ENCODE assay signal across 8 cellular contexts in the genomic region with DNA sequence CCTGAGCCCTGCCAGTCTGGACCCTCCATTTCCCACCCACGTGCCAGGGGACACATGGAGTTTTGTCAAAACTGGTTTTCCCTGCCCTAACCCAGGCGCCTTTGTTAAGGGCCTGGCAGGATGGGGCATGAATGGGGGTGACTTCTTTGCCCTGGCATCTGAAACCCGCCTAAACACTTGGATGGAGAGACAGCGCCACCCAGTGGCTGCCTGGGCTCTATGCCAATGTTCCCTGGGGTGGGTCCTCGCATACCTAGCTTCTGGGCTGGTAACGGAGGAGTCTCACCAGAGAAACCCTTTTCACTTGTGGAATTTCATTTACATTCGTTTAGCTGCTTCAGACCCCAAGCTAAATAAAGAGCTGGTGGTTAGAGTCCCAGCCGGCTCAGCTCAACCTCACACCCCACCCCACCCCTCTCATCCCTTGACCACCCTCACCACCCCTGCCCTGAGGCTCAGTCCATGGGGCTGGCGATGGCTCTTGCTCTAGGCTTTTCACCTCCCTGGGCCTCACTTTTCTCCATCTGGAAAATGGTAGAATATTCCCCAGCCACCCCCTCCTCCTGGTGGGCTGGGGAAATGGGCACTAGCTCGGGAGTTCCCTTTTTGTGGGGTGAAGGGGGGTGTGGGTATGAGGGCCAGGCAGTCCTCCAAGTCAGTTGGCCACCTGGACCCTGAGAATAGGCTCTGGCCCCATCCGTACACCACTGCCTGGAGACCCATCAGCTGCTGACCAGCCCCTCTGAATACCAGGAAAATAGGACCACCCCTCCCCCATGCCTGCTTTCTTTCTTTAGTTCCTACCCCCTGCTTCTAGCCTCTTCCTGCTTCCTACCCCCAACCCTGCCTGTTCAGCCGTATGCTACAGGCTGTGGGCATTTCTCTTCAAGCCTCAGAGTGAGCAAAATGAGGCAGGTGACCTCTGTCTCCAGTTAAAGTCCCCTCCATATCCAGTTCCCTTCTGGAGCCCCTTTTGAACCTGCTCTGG. TPM values are rescaled to one million over a fixed set of nuclear protein-coding genes. Genes with fewer than 3 reads are reported as not detected.
DNase-seq lines count a peak whose midpoint lies in the region; ATAC-seq and TF ChIP-seq lines count a peak whose summit lies in the region.

No MANE protein-coding gene starts in this region.

- peak; percentile 78 to 95 for ATAC-seq in naive thymus-derived CD8-positive, alpha-beta T cell
- ATAC-seq in stimulated activated naive B cell treated with anti-CD40 and anti-IgM and Interleukin-4, amounts not matched to agents 10 μg/mL and 1 μg/mL and 100 μg/mL, for 72 hours (replicated peaks), result peak; percentile 82 to 88
- no peak for ATAC-seq in HG02610 (IDR thresholded peaks at IDR 0.05; ENCODE audit: unreplicated experiment)

- H3K4me3 ChIP-seq in GM06990 (replicated peaks; ENCODE audit: low read depth, low read length), result no peak overlapping the region

- H3K36me3 ChIP-seq in GM06990 (ENCODE audit: control insufficient read depth, insufficient read depth, low read length), result no peaks in the 10 kb centered on the region

- peak; percentile 72 for TF ChIP-seq CTCF in GM06990 (IDR thresholded peaks at IDR 0.05; ENCODE audit: insufficient read depth, low read length, poor library complexity, severe bottlenecking)

- DNase-seq in GM06990 (ENCODE audit: extremely low read depth, insufficient read length) (peak; percentile 23), HK-2 (ENCODE audit: unreplicated experiment) (peak; percentile 67), NOMO-1 treated with dmso at 0.1 percent for 144 hours (lab: John Stamatoyannopoulos, UW; ENCODE audit: unreplicated experiment) (peak; percentile 25), activated T-cell treated with anti-CD3 and anti-CD28 coated beads for 4 hours (peak; percentile 52), fibroblast of gingiva (ENCODE audit: low read depth) (peak; percentile 43)
- peak; percentile 52 to 87 (median 72) for DNase-seq in naive thymus-derived CD8-positive, alpha-beta T cell
- DNase-seq in stimulated activated naive B cell treated with anti-CD40 and anti-IgM and Interleukin-4, amounts not matched to agents 10 μg/mL and 1 μg/mL and 100 μg/mL, for 72 hours, result peak; percentile 47

- H3K27me3 ChIP-seq in GM06990 (replicated peaks; ENCODE audit: control insufficient read depth, insufficient read depth, low read length), result no peaks in the 10 kb centered on the region; the same call in 1 of the 2 replicates

- H3K4me1 Mint-ChIP-seq in naive thymus-derived CD8-positive, alpha-beta T cell, result peaks cover 0 to 4% (median 0%) of the 10 kb centered on the region in 4 donors
- peaks cover 0 to 1% of the 10 kb centered on the region in 2 donors for H3K4me1 Mint-ChIP-seq in stimulated activated naive B cell treated with anti-CD40 and anti-IgM and Interleukin-4, amounts not matched to agents 10 μg/mL and 1 μg/mL and 100 μg/mL, for 72 hours

- H3K4me3 Mint-ChIP-seq in naive thymus-derived CD8-positive, alpha-beta T cell, result no peak overlapping the region
- H3K4me3 Mint-ChIP-seq in stimulated activated naive B cell treated with anti-CD40 and anti-IgM and Interleukin-4, amounts not matched to agents 10 μg/mL and 1 μg/mL and 100 μg/mL, for 72 hours, result no peak overlapping the region

- H3K9me3 Mint-ChIP-seq in naive thymus-derived CD8-positive, alpha-beta T cell, result no peaks in the 10 kb centered on the region
- no peaks in the 10 kb centered on the region for H3K9me3 Mint-ChIP-seq in stimulated activated naive B cell treated with anti-CD40 and anti-IgM and Interleukin-4, amounts not matched to agents 10 μg/mL and 1 μg/mL and 100 μg/mL, for 72 hours

- no peaks in the 10 kb centered on the region for H3K36me3 Mint-ChIP-seq in naive thymus-derived CD8-positive, alpha-beta T cell
- no peaks in the 10 kb centered on the region for H3K36me3 Mint-ChIP-seq in stimulated activated naive B cell treated with anti-CD40 and anti-IgM and Interleukin-4, amounts not matched to agents 10 μg/mL and 1 μg/mL and 100 μg/mL, for 72 hours

- peak overlapping the region in 1 of 10 donors; percentile 18 for H3K27ac Mint-ChIP-seq in naive thymus-derived CD8-positive, alpha-beta T cell
- H3K27ac Mint-ChIP-seq in stimulated activated naive B cell treated with anti-CD40 and anti-IgM and Interleukin-4, amounts not matched to agents 10 μg/mL and 1 μg/mL and 100 μg/mL, for 72 hours, result peak overlapping the region; percentile 73

- POLR2A ChIA-PET in naive thymus-derived CD8-positive, alpha-beta T cell (lab: Charles Lee), result interaction anchor here (0.6 to 1.4 kb wide), 2 partner anchors 391 to 395 kb away, joined by 3 to 4 read pairs; no protein-coding TSS in a partner anchor

- H3K27me3 Mint-ChIP-seq in naive thymus-derived CD8-positive, alpha-beta T cell, result no peaks in the 10 kb centered on the region
- peaks cover 14 to 16% of the 10 kb centered on the region in 2 donors for H3K27me3 Mint-ChIP-seq in stimulated activated naive B cell treated with anti-CD40 and anti-IgM and Interleukin-4, amounts not matched to agents 10 μg/mL and 1 μg/mL and 100 μg/mL, for 72 hours

RNA-seq across cellular contexts. Expression of a gene that starts 57.1 kb away (rescaled TPM):
- total RNA-seq in naive thymus-derived CD8-positive, alpha-beta T cell, result 10 to 100 TPM; 29.3 to 31.3 TPM
- 10 to 100 TPM; 38.5 to 62.5 (median 49.6) TPM for polyA plus RNA-seq in naive thymus-derived CD8-positive, alpha-beta T cell
